ENCODE assay signal across 8 cellular contexts in the genomic region with DNA sequence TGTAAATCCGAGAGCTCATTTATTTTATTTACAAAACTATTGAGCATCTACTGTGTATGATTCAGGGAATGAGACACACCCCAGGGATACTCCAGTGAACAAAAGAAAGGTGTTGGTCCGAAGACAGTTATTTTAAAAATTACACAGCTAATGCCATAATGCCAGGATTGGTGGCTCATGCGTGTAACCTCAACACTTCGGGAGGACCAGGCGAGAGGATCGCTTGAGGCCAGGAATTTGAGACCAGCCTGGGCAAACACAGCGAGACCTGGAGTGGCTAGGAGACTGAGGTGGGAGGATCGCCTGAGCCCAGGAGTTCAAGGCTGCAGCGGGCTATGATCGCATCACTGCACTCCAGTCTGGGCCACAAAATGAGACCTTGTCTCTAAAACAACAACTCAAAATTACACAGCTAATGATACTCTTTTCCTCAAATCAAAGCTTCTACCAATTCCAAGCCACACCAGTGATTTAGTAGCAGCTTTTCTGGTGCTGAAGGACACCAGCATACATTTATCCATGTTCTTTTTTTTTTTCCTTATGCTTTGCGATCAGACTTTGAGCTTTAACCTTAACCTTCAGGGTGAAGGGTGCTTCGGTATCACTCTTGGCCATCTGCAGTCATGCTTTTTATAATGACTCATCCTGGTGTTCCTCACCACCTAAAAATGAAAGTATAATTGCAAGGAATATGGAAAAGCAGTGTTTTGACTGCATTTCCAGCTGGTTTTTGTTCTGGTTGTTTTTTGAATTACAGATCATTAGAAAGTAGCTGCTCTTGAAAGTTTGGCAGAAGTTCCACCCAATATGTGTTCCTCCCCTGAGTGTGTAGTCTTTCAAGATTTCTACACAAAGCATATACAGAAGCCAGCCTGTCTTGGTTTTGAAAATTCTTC. TPM values are rescaled to one million over a fixed set of nuclear protein-coding genes. Genes with fewer than 3 reads are reported as not detected.
DNase-seq lines count a peak whose midpoint lies in the region; ATAC-seq and TF ChIP-seq lines count a peak whose summit lies in the region.

No MANE protein-coding gene starts in this region.

- H3K27me3 ChIP-seq in SJSA1 (replicated peaks) (peaks cover 25% of the 10 kb centered on the region), esophagus muscularis mucosa (no peaks in the 10 kb centered on the region), osteoblast (ENCODE audit: insufficient read depth, low read length) (peaks cover 11% of the 10 kb centered on the region)

- TF ChIP-seq EP300 in esophagus muscularis mucosa (IDR thresholded peaks at IDR 0.05): no peak

- TF ChIP-seq CTCF in esophagus muscularis mucosa (IDR thresholded peaks at IDR 0.05) (no peak), osteoblast (IDR thresholded peaks at IDR 0.05; ENCODE audit: extremely low read depth, low read depth, low read length) (no peak)

- no peak for ATAC-seq in HG02981 (IDR thresholded peaks at IDR 0.05; ENCODE audit: unreplicated experiment)

- H3K4me3 Mint-ChIP-seq in activated naive CD4-positive, alpha-beta T cell treated with anti-CD3 and anti-CD28 coated beads, Interleukin-2, amount 10 ng/mL, durations not matched to agents 7 days and 5 days: peak overlapping the region; percentile 84

- H3K4me2 ChIP-seq in osteoblast (ENCODE audit: insufficient read depth, low read length): peak overlapping the region; percentile 93

- H3K27ac ChIP-seq in SJSA1: no peak overlapping the region
- peak overlapping the region; percentile 78 to 86 (median 82) for H3K27ac ChIP-seq in esophagus muscularis mucosa (replicated peaks in 1 of 4)
- H3K27ac ChIP-seq in osteoblast (ENCODE audit: low read depth, low read length): peak overlapping the region; percentile 62

- H3K9me3 ChIP-seq in SJSA1 (replicated peaks) (0 out of 2 replicates have a peak, but pooled peaks cover 3% of the 10 kb centered on the region), esophagus muscularis mucosa (no peaks in the 10 kb centered on the region), osteoblast (ENCODE audit: low read depth, low read length) (no peaks in the 10 kb centered on the region)

- peaks cover 26% of the 10 kb centered on the region for H3K4me1 Mint-ChIP-seq in activated naive CD4-positive, alpha-beta T cell treated with anti-CD3 and anti-CD28 coated beads, Interleukin-2, amount 10 ng/mL, durations not matched to agents 7 days and 5 days

- peaks cover 75% of the 10 kb centered on the region for H3K27me3 Mint-ChIP-seq in activated naive CD4-positive, alpha-beta T cell treated with anti-CD3 and anti-CD28 coated beads, Interleukin-2, amount 10 ng/mL, durations not matched to agents 7 days and 5 days

- WGBS in esophagus muscularis mucosa: 69% methylated on average over 12 of the region's 12 CpGs

- intact Hi-C loops in esophagus muscularis mucosa (cut with DNase I): loop anchor here (10.0 kb wide), 1 partner anchor 96 kb away; no protein-coding TSS in a partner anchor

- no peak for DNase-seq in activated naive CD4-positive, alpha-beta T cell treated with anti-CD3 and anti-CD28 coated beads, Interleukin-2, amount 10 ng/mL, durations not matched to agents 7 days and 5 days
- no peak for DNase-seq in activated naive CD4-positive, alpha-beta T cell treated with anti-CD3 and anti-CD28 coated beads, Interleukin-2, amount 50 U/mL, for 16 hours
- DNase-seq in SJSA1 (ENCODE audit: low read depth in 1 of 2, low spot score in 2 of 2): no peak
- no peak for DNase-seq in esophagus muscularis mucosa (ENCODE audit: extremely low spot score)
- DNase-seq in osteoblast (ENCODE audit: insufficient read length, low spot score, missing footprints): peak; percentile 83
- no peak for DNase-seq in epidermal melanocyte (ENCODE audit: insufficient read length, low spot score)
- no peak for DNase-seq in DMS114 treated with DMSO at 0.1 percent for 48 hours (lab: John Stamatoyannopoulos, UW; ENCODE audit: unreplicated experiment)

- H3K36me3 ChIP-seq in SJSA1 (no peaks in the 10 kb centered on the region), esophagus muscularis mucosa (no peaks in the 10 kb centered on the region), osteoblast (ENCODE audit: insufficient read depth, low read length) (no peaks in the 10 kb centered on the region)

- CTCF ChIA-PET in activated naive CD4-positive, alpha-beta T cell treated with anti-CD3 and anti-CD28 coated beads, Interleukin-2, amount 10 ng/mL, durations not matched to agents 7 days and 5 days (lab: Charles Lee): interaction anchor here (0.6 to 2.3 kb wide), 10 partner anchors 31 to 578 kb away, joined by 3 to 9 read pairs (median 3); no protein-coding TSS in a partner anchor

- peaks cover 27% of the 10 kb centered on the region for H3K4me1 ChIP-seq in SJSA1 (replicated peaks)
- H3K4me1 ChIP-seq in esophagus muscularis mucosa: peaks cover 9 to 25% (median 21%) of the 10 kb centered on the region in 4 donors
- peaks cover 28% of the 10 kb centered on the region for H3K4me1 ChIP-seq in osteoblast (ENCODE audit: insufficient read depth, low read length)

- H3K9me3 Mint-ChIP-seq in activated naive CD4-positive, alpha-beta T cell treated with anti-CD3 and anti-CD28 coated beads, Interleukin-2, amount 10 ng/mL, durations not matched to agents 7 days and 5 days: no peaks in the 10 kb centered on the region

- peak overlapping the region; percentile 93 for H2AFZ ChIP-seq in osteoblast (ENCODE audit: low read length)

- no peaks in the 10 kb centered on the region for H3K79me2 ChIP-seq in osteoblast (ENCODE audit: insufficient read depth, low read length)

- TF ChIP-seq POLR2A in esophagus muscularis mucosa (IDR thresholded peaks at IDR 0.05; ENCODE audit: low read depth): no peak

- H3K4me3 ChIP-seq in SJSA1: peak overlapping the region; percentile 53
- peak overlapping the region; percentile 88 to 96 (median 90) for H3K4me3 ChIP-seq in esophagus muscularis mucosa
- H3K4me3 ChIP-seq in osteoblast (ENCODE audit: insufficient read depth, low read length): peak overlapping the region; percentile 89

- H4K20me1 ChIP-seq in osteoblast (ENCODE audit: insufficient read depth, low read length): peaks cover 11% of the 10 kb centered on the region

- H3K27ac Mint-ChIP-seq in activated naive CD4-positive, alpha-beta T cell treated with anti-CD3 and anti-CD28 coated beads, Interleukin-2, amount 10 ng/mL, durations not matched to agents 7 days and 5 days: peak overlapping the region; percentile 46

- no peaks in the 10 kb centered on the region for H3K36me3 Mint-ChIP-seq in activated naive CD4-positive, alpha-beta T cell treated with anti-CD3 and anti-CD28 coated beads, Interleukin-2, amount 10 ng/mL, durations not matched to agents 7 days and 5 days

RNA-seq across cellular contexts. Expression of a gene that starts 1.1 kb away (rescaled TPM):
- total RNA-seq in SJSA1 (2014; rRNA removed; shearing (Covaris generic)): 1.7 TPM in 1 of 2 replicates, not detected in the other
- 10 to 100 TPM; 22.4 to 27.8 (median 23.9) TPM for total RNA-seq in esophagus muscularis mucosa
- total RNA-seq in osteoblast: 36.5 and 36.6 TPM in 2 replicates

RNA-seq across cellular contexts. Expression of a gene that starts 26.9 kb away (rescaled TPM):
- 5.0 and 8.9 TPM in 2 replicates for total RNA-seq in SJSA1 (2014; rRNA removed; shearing (Covaris generic))
- total RNA-seq in esophagus muscularis mucosa: 1 to 10 TPM; 4.6 to 7.9 (median 5.5) TPM
- 4.3 and 4.4 TPM in 2 replicates for total RNA-seq in osteoblast
